Comparison of ENCODE assay signal across 8 cellular contexts in genomic region chr3:152270944-152271343, GRCh38. TPM values are rescaled to one million over a fixed set of nuclear protein-coding genes. Genes with fewer than 3 reads are reported as not detected.
DNase-seq lines count a peak whose midpoint lies in the region; ATAC-seq, FAIRE-seq and TF ChIP-seq lines count a peak whose summit lies in the region.

No MANE protein-coding gene starts in this region.

- TF ChIP-seq CTCF in A549 (IDR thresholded peaks at IDR 0.05) (no peak), bronchial epithelial cell (IDR thresholded peaks at IDR 0.05; ENCODE audit: insufficient read depth, low read length, severe bottlenecking) (no peak)

- DNase-seq in A549 (ENCODE audit: low read depth in 1 of 2, low spot score in 1 of 2) (no peak), bronchial epithelial cell (ENCODE audit: low read depth) (no peak), sciatic nerve (ENCODE audit: low spot score) (no peak)

- H3K9me3 ChIP-seq in A549, result no peaks in the 10 kb centered on the region
- H3K9me3 ChIP-seq in HUES64 (ENCODE audit: insufficient read depth, low read depth, low read length), result no peaks in the 10 kb centered on the region
- no peaks in the 10 kb centered on the region for H3K9me3 ChIP-seq in muscle layer of colon (ENCODE audit: low read length)

- WGBS in A549 (ENCODE audit: missing lambda C conversion rate), result 71% methylated on average over 1 of the region's 1 CpG
- 100% methylated on average over 1 of the region's 1 CpG for WGBS in HUES64

- CTCF ChIA-PET in A549 (lab: Yijun Ruan, JAX), result no interaction called here

- no peak for FAIRE-seq in A549 (lab: Jason Lieb, UNC)
- FAIRE-seq in bronchial epithelial cell (lab: Jason Lieb, UNC), result no peak

- POLR2A ChIA-PET in A549 (lab: Yijun Ruan, JAX), result no interaction called here

- ATAC-seq in A549 (no peak), sciatic nerve (no peak), GM21723 (IDR thresholded peaks at IDR 0.05; ENCODE audit: unreplicated experiment) (no peak), HG03457 (IDR thresholded peaks at IDR 0.05; ENCODE audit: unreplicated experiment) (no peak), GM19351 (IDR thresholded peaks at IDR 0.05; ENCODE audit: unreplicated experiment) (no peak)

- H3K4me3 ChIP-seq in A549 (peak overlapping the region; percentile 65), HUES64 (ENCODE audit: low read length) (peak overlapping the region; percentile 89; the same call in 1 of the 2 replicates), bronchial epithelial cell (ENCODE audit: low read depth, low read length) (peak overlapping the region; percentile 57), muscle layer of colon (ENCODE audit: low read depth in 1 of 2, low read length in 2 of 2) (peak overlapping the region; percentile 91 to 93)

- peak overlapping the region; percentile 96 to 98; a peak in 3 of 6 replicates for H3K27ac ChIP-seq in A549
- no peak overlapping the region for H3K27ac ChIP-seq in HUES64 (ENCODE audit: low read depth, low read length)
- peak overlapping the region; percentile 94 for H3K27ac ChIP-seq in muscle layer of colon (ENCODE audit: low read depth, low read length)

- H3K4me2 ChIP-seq in A549, result peak overlapping the region; percentile 69

- peaks cover 59% of the 10 kb centered on the region for H3K4me1 ChIP-seq in A549
- H3K4me1 ChIP-seq in HUES64 (ENCODE audit: insufficient read depth, low read length), result peaks cover 26% of the 10 kb centered on the region
- H3K4me1 ChIP-seq in muscle layer of colon (ENCODE audit: insufficient read depth, low read length), result peaks cover 41% of the 10 kb centered on the region

- no peak for TF ChIP-seq EP300 in A549 (IDR thresholded peaks at IDR 0.05)

- H3K9ac ChIP-seq in HUES64 (ENCODE audit: low read depth, low read length) (no peak overlapping the region; the same call in 1 of the 2 replicates), muscle layer of colon (ENCODE audit: low read length) (peak overlapping the region; percentile 92)

- no peak for TF ChIP-seq POLR2A in A549 (IDR thresholded peaks at IDR 0.05; ENCODE audit: low read length)

- intact Hi-C loops in sciatic nerve (cut with DNase I), result no loop called here

- H3K36me3 ChIP-seq in HUES64 (ENCODE audit: insufficient read depth, low read length) (no peaks in the 10 kb centered on the region), bronchial epithelial cell (ENCODE audit: control insufficient read depth, insufficient read depth, low read length) (no peaks in the 10 kb centered on the region), muscle layer of colon (ENCODE audit: insufficient read depth, low read length) (no peaks in the 10 kb centered on the region)

- H3K27me3 ChIP-seq in HUES64 (ENCODE audit: insufficient read depth, low read length), result peaks cover 36% of the 10 kb centered on the region
- no peaks in the 10 kb centered on the region for H3K27me3 ChIP-seq in bronchial epithelial cell (ENCODE audit: control insufficient read depth, insufficient read depth, low read length)
- H3K27me3 ChIP-seq in muscle layer of colon (ENCODE audit: control insufficient read depth in 1 of 2, insufficient read depth in 2 of 2, low read length in 2 of 2), result no peaks in the 10 kb centered on the region

- TF ChIP-seq RAD21 in A549 (conservative IDR thresholded peaks at IDR 0.05 in 1 of 2, IDR thresholded peaks at IDR 0.05 in 1 of 2), result no peak

TF ChIP-seq in A549, 52 proteins besides CTCF, POLR2A, EP300 and RAD21:
- no peak for TF ChIP-seq GATA3 (IDR thresholded peaks at IDR 0.05; ENCODE audit: borderline replicate concordance)
- no peak for TF ChIP-seq ZNF302 (CRISPR knock-in tag; IDR thresholded peaks at IDR 0.05)
- TF ChIP-seq HDAC2 (IDR thresholded peaks at IDR 0.05), result no peak
- no peak for TF ChIP-seq FOSL2 (IDR thresholded peaks at IDR 0.05)
- TF ChIP-seq FOSL2 (CRISPR knock-in tag; IDR thresholded peaks at IDR 0.05), result no peak
- TF ChIP-seq EHMT2 (IDR thresholded peaks at IDR 0.05; ENCODE audit: low read depth), result no peak
- TF ChIP-seq MAFK (IDR thresholded peaks at IDR 0.05; ENCODE audit: partially characterized antibody), result no peak
- no peak for TF ChIP-seq JUNB (IDR thresholded peaks at IDR 0.05)
- TF ChIP-seq FOSB (CRISPR knock-in tag; IDR thresholded peaks at IDR 0.05), result no peak

RNA-seq across cellular contexts. Expression of gene MBNL1, which starts 2.2 kb away (rescaled TPM):
- polyA plus RNA-seq in A549 (2011; rRNA removed), result 92.5 and 114 TPM in 2 replicates
- polyA plus RNA-seq in A549 (2012; cell fraction: cytosol; rRNA removed), result 38.1 and 53.4 TPM in 2 replicates
- 23.1 and 23.7 TPM in 2 replicates for polyA plus RNA-seq in A549 (2012; cell fraction: nucleus; rRNA removed)
- polyA plus RNA-seq in A549 (2017; fragmentation: RNase III; extraction: RNeasy Plus Mini Kit Qiagen cat#74134 plus additional on column Dnase treatment), result 59.6 to 60.5 TPM (median 59.9 TPM) in 3 replicates
- polyA minus RNA-seq in A549 (2011; rRNA and poly(A)+ RNA removed), result 330 and 339 TPM in 2 replicates
- 6.5 TPM for polyA plus RNA-seq in HUES64 (2013, experiment 1 of 2)
- 8.2 TPM for polyA plus RNA-seq in HUES64 (2013, experiment 2 of 2)
- 54.8 and 79.5 TPM in 2 replicates for total RNA-seq in bronchial epithelial cell
- 215 TPM for total RNA-seq in sciatic nerve
